ENCODE assay signal across 8 cellular contexts in the genomic region with DNA sequence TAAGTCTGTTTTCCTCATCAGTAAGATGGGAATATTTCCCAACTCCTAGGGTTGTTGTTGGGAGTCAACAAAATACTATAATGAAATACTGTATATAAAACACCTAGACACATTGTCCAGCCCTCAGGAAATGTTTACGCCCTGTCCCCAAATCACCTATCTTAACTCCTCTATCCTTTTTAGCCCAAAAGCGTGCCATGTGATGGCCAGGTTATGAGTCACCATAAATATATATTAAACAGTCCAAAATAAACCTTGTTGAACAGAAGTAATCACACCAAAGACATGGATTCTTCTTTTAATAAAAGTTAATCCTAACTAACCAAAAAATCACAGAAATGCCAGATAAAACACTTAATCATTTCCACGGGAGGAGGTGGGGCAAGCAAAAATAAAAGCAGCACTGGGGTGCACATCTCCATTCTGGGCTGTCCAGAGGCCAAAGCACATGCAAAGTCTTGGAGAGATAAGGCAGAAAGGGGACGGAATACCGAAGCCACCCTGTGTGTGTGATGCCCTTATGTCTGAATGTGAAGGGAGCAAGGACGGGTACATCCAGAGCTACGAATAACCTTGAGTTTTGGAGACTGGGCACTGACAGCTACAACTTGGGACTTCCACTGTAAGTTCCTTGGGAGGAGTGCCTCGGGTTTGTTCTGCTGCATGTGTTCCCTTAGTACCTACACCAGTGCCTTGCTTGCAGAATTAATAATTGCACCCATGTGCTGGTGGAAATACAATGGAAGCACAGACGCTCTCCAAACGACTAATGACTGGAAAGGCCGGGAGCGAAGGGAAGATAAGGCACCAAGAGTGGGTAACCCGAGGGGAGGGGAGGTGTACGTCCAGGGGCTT. TPM values are rescaled to one million over a fixed set of nuclear protein-coding genes. Genes with fewer than 3 reads are reported as not detected.
A peak's percentile ranks its signal among the peaks of the same experiment; 100 is the strongest.
DNase-seq lines count a peak whose midpoint lies in the region; ATAC-seq lines count a peak whose summit lies in the region.

No MANE protein-coding gene starts in this region.

- no peak for ATAC-seq in activated CD4-positive, alpha-beta T cell treated with anti-CD3 and anti-CD28 coated beads for 36 hours

- peaks cover 9 to 47% (median 44%) of the 10 kb centered on the region in 5 donors for H3K4me1 ChIP-seq in subcutaneous abdominal adipose tissue (ENCODE audit: control insufficient read depth in 5 of 5, insufficient read depth in 5 of 5, low read length in 5 of 5)

- POLR2A ChIA-PET in activated CD4-positive, alpha-beta T cell treated with anti-CD3 and anti-CD28 coated beads for 36 hours (lab: Charles Lee): interaction anchor here (0.6 to 0.8 kb wide), 2 partner anchors 15 to 78 kb away, joined by 3 read pairs; no protein-coding TSS in a partner anchor
- POLR2A ChIA-PET in activated CD4-positive, alpha-beta memory T cell treated with anti-CD3 and anti-CD28 coated beads, Interleukin-2, amount 10 ng/mL, durations not matched to agents 7 days and 5 days (lab: Charles Lee): interaction anchor here (0.8 to 4.5 kb wide), 16 partner anchors 10 to 508 kb away, joined by 3 to 64 read pairs (median 8); partner anchors contain the start of genes FAM111B, MRPL16 and PATL1

- no peaks in the 10 kb centered on the region for H3K9me3 ChIP-seq in iPS-18c (ENCODE audit: control insufficient read depth, insufficient read depth, low read length)
- H3K9me3 ChIP-seq in subcutaneous abdominal adipose tissue (ENCODE audit: control insufficient read depth in 5 of 5, low read length in 5 of 5): no peaks in the 10 kb centered on the region

- H3K4me1 Mint-ChIP-seq in activated CD4-positive, alpha-beta T cell treated with anti-CD3 and anti-CD28 coated beads for 36 hours: peaks cover 49% of the 10 kb centered on the region
- H3K4me1 Mint-ChIP-seq in activated CD4-positive, alpha-beta memory T cell treated with anti-CD3 and anti-CD28 coated beads, Interleukin-2, amount 10 ng/mL, durations not matched to agents 7 days and 5 days: peaks cover 60% of the 10 kb centered on the region

- CTCF ChIA-PET in activated CD4-positive, alpha-beta T cell treated with anti-CD3 and anti-CD28 coated beads for 36 hours (lab: Charles Lee): interaction anchor here (1.3 to 1.6 kb wide), 2 partner anchors 32 to 54 kb away, joined by 4 to 6 read pairs; no protein-coding TSS in a partner anchor
- CTCF ChIA-PET in activated CD4-positive, alpha-beta memory T cell treated with anti-CD3 and anti-CD28 coated beads, Interleukin-2, amount 10 ng/mL, durations not matched to agents 7 days and 5 days (lab: Charles Lee): interaction anchor here (1.5 to 1.8 kb wide), 2 partner anchors 54 to 77 kb away, joined by 6 to 10 read pairs; partner anchors contain the start of gene PATL1

- H3K4me3 ChIP-seq in iPS-18c (ENCODE audit: insufficient read depth, low read depth, low read length) (peak overlapping the region; percentile 76), subcutaneous abdominal adipose tissue (ENCODE audit: low read depth in 1 of 5, low read length in 5 of 5) (peak overlapping the region; percentile 84 to 97 (median 91))

- H3K36me3 ChIP-seq in subcutaneous abdominal adipose tissue (ENCODE audit: control insufficient read depth in 5 of 5, insufficient read depth in 5 of 5, low read length in 5 of 5): peaks cover 0 to 10% (median 7%) of the 10 kb centered on the region in 5 donors

- no peaks in the 10 kb centered on the region for H3K27me3 ChIP-seq in subcutaneous abdominal adipose tissue (ENCODE audit: control insufficient read depth in 5 of 5, insufficient read depth in 4 of 5, low read length in 5 of 5)

- H3K4me3 Mint-ChIP-seq in activated CD4-positive, alpha-beta T cell treated with anti-CD3 and anti-CD28 coated beads for 36 hours: peak overlapping the region; percentile 99
- H3K4me3 Mint-ChIP-seq in activated CD4-positive, alpha-beta memory T cell treated with anti-CD3 and anti-CD28 coated beads, Interleukin-2, amount 10 ng/mL, durations not matched to agents 7 days and 5 days: peak overlapping the region; percentile 82

- H3K36me3 Mint-ChIP-seq in activated CD4-positive, alpha-beta T cell treated with anti-CD3 and anti-CD28 coated beads for 36 hours (ENCODE audit: low read depth): peaks cover 34% of the 10 kb centered on the region
- peaks cover 38% of the 10 kb centered on the region for H3K36me3 Mint-ChIP-seq in activated CD4-positive, alpha-beta memory T cell treated with anti-CD3 and anti-CD28 coated beads, Interleukin-2, amount 10 ng/mL, durations not matched to agents 7 days and 5 days (ENCODE audit: low read depth)

- peak; percentile 7 for DNase-seq in activated CD4-positive, alpha-beta T cell treated with anti-CD3 and anti-CD28 coated beads for 36 hours
- no peak for DNase-seq in activated CD4-positive, alpha-beta T cell treated with anti-CD3 and anti-CD28 coated beads, Interleukin-2, amount 50 U/mL, for 4 hours
- no peak for DNase-seq in activated CD4-positive, alpha-beta memory T cell treated with anti-CD3 and anti-CD28 coated beads, Interleukin-2, amount 10 ng/mL, durations not matched to agents 7 days and 5 days
- DNase-seq in AML-193 (lab: John Stamatoyannopoulos, UW) (no peak), NCI-H2029 (lab: John Stamatoyannopoulos, UW) (no peak), T-helper 9 cell (no peak)

- peak overlapping the region; percentile 71 for H3K27ac ChIP-seq in subcutaneous abdominal adipose tissue (ENCODE audit: low read depth, low read length)

- no peaks in the 10 kb centered on the region for H3K27me3 Mint-ChIP-seq in activated CD4-positive, alpha-beta T cell treated with anti-CD3 and anti-CD28 coated beads for 36 hours
- no peaks in the 10 kb centered on the region for H3K27me3 Mint-ChIP-seq in activated CD4-positive, alpha-beta memory T cell treated with anti-CD3 and anti-CD28 coated beads, Interleukin-2, amount 10 ng/mL, durations not matched to agents 7 days and 5 days

- intact Hi-C loops in activated CD4-positive, alpha-beta T cell treated with anti-CD3 and anti-CD28 coated beads for 36 hours (cut with DNase I, micrococcal nuclease): loop anchor here (1.0 to 10.0 kb wide), 11 partner anchors 48 to 1947 kb away; partner anchors contain the start of genes MRPL16 (in 2 of the 2), FAM111A (in 1 of the 2), LPXN (in 1 of the 2) and STX3 (in 1 of the 2)

- no peaks in the 10 kb centered on the region for H3K9me3 Mint-ChIP-seq in activated CD4-positive, alpha-beta T cell treated with anti-CD3 and anti-CD28 coated beads for 36 hours (ENCODE audit: low read depth)
- H3K9me3 Mint-ChIP-seq in activated CD4-positive, alpha-beta memory T cell treated with anti-CD3 and anti-CD28 coated beads, Interleukin-2, amount 10 ng/mL, durations not matched to agents 7 days and 5 days: no peaks in the 10 kb centered on the region

- peak overlapping the region; percentile 94 for H3K27ac Mint-ChIP-seq in activated CD4-positive, alpha-beta T cell treated with anti-CD3 and anti-CD28 coated beads for 36 hours
- H3K27ac Mint-ChIP-seq in activated CD4-positive, alpha-beta memory T cell treated with anti-CD3 and anti-CD28 coated beads, Interleukin-2, amount 10 ng/mL, durations not matched to agents 7 days and 5 days: peak overlapping the region; percentile 78

- H3K9ac ChIP-seq in subcutaneous abdominal adipose tissue (ENCODE audit: low read length in 5 of 5): peak overlapping the region; percentile 43 to 95 (median 93)

RNA-seq across cellular contexts. Expression of gene OSBP, which starts 1.1 kb away (rescaled TPM):
- total RNA-seq in activated CD4-positive, alpha-beta T cell treated with anti-CD3 and anti-CD28 coated beads for 36 hours: 10 to 100 TPM; 37.9 to 44.2 TPM
- 10 to 100 TPM; 40.4 to 41.5 TPM for total RNA-seq in activated CD4-positive, alpha-beta memory T cell treated with anti-CD3 and anti-CD28 coated beads, Interleukin-2, amount 10 ng/mL, durations not matched to agents 7 days and 5 days

RNA-seq across cellular contexts. Expression of gene PATL1, which starts 54.3 kb away (rescaled TPM):
- 10 to 100 TPM; 59.8 to 88.7 TPM for total RNA-seq in activated CD4-positive, alpha-beta T cell treated with anti-CD3 and anti-CD28 coated beads for 36 hours
- 10 to 100 TPM; 56.4 to 56.8 TPM for total RNA-seq in activated CD4-positive, alpha-beta memory T cell treated with anti-CD3 and anti-CD28 coated beads, Interleukin-2, amount 10 ng/mL, durations not matched to agents 7 days and 5 days
